In the genomic region with DNA sequence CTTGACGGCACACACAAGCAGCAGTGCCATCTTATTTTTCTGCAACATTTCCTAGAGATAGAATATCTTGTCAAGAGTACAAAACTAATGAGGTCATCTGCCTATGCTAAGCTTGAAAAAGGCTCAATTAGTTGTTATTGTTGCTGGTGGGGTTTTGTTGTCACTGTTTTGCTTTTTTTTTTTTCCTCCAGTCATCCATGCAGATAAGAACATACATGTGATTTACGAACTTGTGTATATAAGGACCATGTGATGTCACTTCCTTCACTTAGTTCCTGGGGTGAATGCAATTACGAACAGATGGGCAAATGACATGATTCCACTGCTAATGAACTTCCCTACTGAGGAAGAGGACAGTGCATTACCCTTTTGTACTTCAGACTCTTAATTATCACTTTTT, we compare ENCODE assay signal across 2 cellular contexts.
TF ChIP-seq lines count a peak whose summit lies in the region.

No MANE protein-coding gene starts in this region.

TF ChIP-seq in GM23338, 12 proteins besides CTCF, POLR2A, EP300 and RAD21:
- TF ChIP-seq, protein P1, sequence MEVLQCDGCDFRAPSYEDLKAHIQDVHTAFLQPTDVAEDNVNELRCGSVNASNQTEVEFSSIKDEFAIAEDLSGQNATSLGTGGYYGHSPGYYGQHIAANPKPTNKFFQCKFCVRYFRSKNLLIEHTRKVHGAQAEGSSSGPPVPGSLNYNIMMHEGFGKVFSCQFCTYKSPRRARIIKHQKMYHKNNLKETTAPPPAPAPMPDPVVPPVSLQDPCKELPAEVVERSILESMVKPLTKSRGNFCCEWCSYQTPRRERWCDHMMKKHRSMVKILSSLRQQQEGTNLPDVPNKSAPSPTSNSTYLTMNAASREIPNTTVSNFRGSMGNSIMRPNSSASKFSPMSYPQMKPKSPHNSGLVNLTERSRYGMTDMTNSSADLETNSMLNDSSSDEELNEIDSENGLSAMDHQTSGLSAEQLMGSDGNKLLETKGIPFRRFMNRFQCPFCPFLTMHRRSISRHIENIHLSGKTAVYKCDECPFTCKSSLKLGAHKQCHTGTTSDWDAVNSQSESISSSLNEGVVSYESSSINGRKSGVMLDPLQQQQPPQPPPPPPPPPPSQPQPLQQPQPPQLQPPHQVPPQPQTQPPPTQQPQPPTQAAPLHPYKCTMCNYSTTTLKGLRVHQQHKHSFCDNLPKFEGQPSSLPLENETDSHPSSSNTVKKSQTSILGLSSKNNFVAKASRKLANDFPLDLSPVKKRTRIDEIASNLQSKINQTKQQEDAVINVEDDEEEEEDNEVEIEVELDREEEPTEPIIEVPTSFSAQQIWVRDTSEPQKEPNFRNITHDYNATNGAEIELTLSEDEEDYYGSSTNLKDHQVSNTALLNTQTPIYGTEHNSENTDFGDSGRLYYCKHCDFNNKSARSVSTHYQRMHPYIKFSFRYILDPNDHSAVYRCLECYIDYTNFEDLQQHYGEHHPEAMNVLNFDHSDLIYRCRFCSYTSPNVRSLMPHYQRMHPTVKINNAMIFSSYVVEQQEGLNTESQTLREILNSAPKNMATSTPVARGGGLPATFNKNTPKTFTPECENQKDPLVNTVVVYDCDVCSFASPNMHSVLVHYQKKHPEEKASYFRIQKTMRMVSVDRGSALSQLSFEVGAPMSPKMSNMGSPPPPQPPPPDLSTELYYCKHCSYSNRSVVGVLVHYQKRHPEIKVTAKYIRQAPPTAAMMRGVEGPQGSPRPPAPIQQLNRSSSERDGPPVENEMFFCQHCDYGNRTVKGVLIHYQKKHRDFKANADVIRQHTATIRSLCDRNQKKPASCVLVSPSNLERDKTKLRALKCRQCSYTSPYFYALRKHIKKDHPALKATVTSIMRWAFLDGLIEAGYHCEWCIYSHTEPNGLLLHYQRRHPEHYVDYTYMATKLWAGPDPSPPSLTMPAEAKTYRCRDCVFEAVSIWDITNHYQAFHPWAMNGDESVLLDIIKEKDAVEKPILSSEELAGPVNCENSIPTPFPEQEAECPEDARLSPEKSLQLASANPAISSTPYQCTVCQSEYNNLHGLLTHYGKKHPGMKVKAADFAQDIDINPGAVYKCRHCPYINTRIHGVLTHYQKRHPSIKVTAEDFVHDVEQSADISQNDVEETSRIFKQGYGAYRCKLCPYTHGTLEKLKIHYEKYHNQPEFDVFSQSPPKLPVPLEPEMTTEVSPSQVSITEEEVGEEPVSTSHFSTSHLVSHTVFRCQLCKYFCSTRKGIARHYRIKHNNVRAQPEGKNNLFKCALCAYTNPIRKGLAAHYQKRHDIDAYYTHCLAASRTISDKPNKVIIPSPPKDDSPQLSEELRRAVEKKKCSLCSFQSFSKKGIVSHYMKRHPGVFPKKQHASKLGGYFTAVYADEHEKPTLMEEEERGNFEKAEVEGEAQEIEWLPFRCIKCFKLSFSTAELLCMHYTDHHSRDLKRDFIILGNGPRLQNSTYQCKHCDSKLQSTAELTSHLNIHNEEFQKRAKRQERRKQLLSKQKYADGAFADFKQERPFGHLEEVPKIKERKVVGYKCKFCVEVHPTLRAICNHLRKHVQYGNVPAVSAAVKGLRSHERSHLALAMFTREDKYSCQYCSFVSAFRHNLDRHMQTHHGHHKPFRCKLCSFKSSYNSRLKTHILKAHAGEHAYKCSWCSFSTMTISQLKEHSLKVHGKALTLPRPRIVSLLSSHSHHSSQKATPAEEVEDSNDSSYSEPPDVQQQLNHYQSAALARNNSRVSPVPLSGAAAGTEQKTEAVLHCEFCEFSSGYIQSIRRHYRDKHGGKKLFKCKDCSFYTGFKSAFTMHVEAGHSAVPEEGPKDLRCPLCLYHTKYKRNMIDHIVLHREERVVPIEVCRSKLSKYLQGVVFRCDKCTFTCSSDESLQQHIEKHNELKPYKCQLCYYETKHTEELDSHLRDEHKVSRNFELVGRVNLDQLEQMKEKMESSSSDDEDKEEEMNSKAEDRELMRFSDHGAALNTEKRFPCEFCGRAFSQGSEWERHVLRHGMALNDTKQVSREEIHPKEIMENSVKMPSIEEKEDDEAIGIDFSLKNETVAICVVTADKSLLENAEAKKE (CRISPR knock-in tag; IDR thresholded peaks at IDR 0.05) = no peak
- no peak for TF ChIP-seq EZH2phosphoT487 (IDR thresholded peaks at IDR 0.05; ENCODE audit: unreplicated experiment)
- TF ChIP-seq NANOG (IDR thresholded peaks at IDR 0.05; ENCODE audit: borderline replicate concordance) = no peak
- TF ChIP-seq ZNF331 (CRISPR knock-in tag; IDR thresholded peaks at IDR 0.05; ENCODE audit: low read depth) = no peak
- no peak for TF ChIP-seq STAT1 (IDR thresholded peaks at IDR 0.05; ENCODE audit: unreplicated experiment)
- no peak for TF ChIP-seq JUNB (IDR thresholded peaks at IDR 0.05; ENCODE audit: unreplicated experiment)
TF ChIP-seq in GM23338: peak in this region for 0.

TF ChIP-seq in SK-N-SH, 30 proteins besides CTCF, POLR2A, EP300 and RAD21 (continued from another document):
- TF ChIP-seq, protein P2, sequence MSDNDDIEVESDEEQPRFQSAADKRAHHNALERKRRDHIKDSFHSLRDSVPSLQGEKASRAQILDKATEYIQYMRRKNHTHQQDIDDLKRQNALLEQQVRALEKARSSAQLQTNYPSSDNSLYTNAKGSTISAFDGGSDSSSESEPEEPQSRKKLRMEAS (IDR thresholded peaks at IDR 0.05; ENCODE audit: low read depth) = no peak
- no peak for TF ChIP-seq JUND (IDR thresholded peaks at IDR 0.05)
- TF ChIP-seq, protein P3, sequence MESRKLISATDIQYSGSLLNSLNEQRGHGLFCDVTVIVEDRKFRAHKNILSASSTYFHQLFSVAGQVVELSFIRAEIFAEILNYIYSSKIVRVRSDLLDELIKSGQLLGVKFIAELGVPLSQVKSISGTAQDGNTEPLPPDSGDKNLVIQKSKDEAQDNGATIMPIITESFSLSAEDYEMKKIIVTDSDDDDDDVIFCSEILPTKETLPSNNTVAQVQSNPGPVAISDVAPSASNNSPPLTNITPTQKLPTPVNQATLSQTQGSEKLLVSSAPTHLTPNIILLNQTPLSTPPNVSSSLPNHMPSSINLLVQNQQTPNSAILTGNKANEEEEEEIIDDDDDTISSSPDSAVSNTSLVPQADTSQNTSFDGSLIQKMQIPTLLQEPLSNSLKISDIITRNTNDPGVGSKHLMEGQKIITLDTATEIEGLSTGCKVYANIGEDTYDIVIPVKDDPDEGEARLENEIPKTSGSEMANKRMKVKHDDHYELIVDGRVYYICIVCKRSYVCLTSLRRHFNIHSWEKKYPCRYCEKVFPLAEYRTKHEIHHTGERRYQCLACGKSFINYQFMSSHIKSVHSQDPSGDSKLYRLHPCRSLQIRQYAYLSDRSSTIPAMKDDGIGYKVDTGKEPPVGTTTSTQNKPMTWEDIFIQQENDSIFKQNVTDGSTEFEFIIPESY (IDR thresholded peaks at IDR 0.05; ENCODE audit: borderline replicate concordance, low read depth) = no peak
- TF ChIP-seq, protein P4, sequence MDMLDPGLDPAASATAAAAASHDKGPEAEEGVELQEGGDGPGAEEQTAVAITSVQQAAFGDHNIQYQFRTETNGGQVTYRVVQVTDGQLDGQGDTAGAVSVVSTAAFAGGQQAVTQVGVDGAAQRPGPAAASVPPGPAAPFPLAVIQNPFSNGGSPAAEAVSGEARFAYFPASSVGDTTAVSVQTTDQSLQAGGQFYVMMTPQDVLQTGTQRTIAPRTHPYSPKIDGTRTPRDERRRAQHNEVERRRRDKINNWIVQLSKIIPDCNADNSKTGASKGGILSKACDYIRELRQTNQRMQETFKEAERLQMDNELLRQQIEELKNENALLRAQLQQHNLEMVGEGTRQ (IDR thresholded peaks at IDR 0.05; ENCODE audit: borderline replicate concordance, low read depth, low read length) = no peak
- no peak for TF ChIP-seq FOXM1 (IDR thresholded peaks at IDR 0.05; ENCODE audit: low read depth)
- TF ChIP-seq NFIC (IDR thresholded peaks at IDR 0.05; ENCODE audit: borderline replicate concordance) = no peak
- TF ChIP-seq, protein P5, sequence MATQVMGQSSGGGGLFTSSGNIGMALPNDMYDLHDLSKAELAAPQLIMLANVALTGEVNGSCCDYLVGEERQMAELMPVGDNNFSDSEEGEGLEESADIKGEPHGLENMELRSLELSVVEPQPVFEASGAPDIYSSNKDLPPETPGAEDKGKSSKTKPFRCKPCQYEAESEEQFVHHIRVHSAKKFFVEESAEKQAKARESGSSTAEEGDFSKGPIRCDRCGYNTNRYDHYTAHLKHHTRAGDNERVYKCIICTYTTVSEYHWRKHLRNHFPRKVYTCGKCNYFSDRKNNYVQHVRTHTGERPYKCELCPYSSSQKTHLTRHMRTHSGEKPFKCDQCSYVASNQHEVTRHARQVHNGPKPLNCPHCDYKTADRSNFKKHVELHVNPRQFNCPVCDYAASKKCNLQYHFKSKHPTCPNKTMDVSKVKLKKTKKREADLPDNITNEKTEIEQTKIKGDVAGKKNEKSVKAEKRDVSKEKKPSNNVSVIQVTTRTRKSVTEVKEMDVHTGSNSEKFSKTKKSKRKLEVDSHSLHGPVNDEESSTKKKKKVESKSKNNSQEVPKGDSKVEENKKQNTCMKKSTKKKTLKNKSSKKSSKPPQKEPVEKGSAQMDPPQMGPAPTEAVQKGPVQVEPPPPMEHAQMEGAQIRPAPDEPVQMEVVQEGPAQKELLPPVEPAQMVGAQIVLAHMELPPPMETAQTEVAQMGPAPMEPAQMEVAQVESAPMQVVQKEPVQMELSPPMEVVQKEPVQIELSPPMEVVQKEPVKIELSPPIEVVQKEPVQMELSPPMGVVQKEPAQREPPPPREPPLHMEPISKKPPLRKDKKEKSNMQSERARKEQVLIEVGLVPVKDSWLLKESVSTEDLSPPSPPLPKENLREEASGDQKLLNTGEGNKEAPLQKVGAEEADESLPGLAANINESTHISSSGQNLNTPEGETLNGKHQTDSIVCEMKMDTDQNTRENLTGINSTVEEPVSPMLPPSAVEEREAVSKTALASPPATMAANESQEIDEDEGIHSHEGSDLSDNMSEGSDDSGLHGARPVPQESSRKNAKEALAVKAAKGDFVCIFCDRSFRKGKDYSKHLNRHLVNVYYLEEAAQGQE (IDR thresholded peaks at IDR 0.05; ENCODE audit: low read depth, low read length) = no peak
- TF ChIP-seq, protein P6, sequence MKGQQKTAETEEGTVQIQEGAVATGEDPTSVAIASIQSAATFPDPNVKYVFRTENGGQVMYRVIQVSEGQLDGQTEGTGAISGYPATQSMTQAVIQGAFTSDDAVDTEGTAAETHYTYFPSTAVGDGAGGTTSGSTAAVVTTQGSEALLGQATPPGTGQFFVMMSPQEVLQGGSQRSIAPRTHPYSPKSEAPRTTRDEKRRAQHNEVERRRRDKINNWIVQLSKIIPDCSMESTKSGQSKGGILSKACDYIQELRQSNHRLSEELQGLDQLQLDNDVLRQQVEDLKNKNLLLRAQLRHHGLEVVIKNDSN (IDR thresholded peaks at IDR 0.05; ENCODE audit: borderline replicate concordance, low read depth) = no peak
- TF ChIP-seq TCF12 (IDR thresholded peaks at IDR 0.05) = no peak
- no peak for TF ChIP-seq GATA2 (CRISPR knock-in tag; IDR thresholded peaks at IDR 0.05)
- no peak for TF ChIP-seq FOXJ3 (CRISPR knock-in tag; IDR thresholded peaks at IDR 0.05)
- TF ChIP-seq TEAD4 (IDR thresholded peaks at IDR 0.05; ENCODE audit: borderline replicate concordance, insufficient read depth) = no peak
- TF ChIP-seq MXI1 (IDR thresholded peaks at IDR 0.05; ENCODE audit: low read depth, low read length) = no peak
- no peak for TF ChIP-seq GABPA (IDR thresholded peaks at IDR 0.05; ENCODE audit: low read depth)
- TF ChIP-seq POLR2AphosphoS5 (IDR thresholded peaks at IDR 0.05; ENCODE audit: low read depth, low read length) = no peak
